15 cellular contexts compared by ENCODE assay signal in the genomic region with DNA sequence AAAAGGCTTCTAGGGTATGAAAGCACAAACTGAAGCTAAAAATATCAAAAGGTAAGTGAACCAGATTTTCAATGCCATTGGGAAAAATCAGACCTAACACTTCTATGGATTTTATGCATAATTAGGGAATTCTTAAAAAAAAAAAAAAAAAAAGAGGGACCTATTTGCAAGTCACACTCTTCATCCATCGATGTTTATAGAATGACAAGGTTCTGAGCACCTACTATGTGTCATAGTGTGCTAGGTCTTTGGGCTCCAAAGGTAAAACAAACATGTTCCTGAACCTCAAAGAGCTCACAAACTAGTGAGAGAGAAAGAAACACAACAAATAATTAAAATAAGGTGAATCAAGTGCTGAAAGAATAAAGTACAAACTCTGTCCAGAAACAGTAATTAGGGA. TPM values are rescaled to one million over a fixed set of nuclear protein-coding genes. Genes with fewer than 3 reads are reported as not detected.
DNase-seq lines count a peak whose midpoint lies in the region; ATAC-seq lines count a peak whose summit lies in the region.
"Had no signal": no experiment of that assay in that cellular context is flagged by ENCODE, and none has a peak within 500 bp of the region (broad histone marks: within the 10 kb centered on the region; RNA-seq: fewer than 3 reads in every experiment).

No MANE protein-coding gene starts in this region.

- no peak for ATAC-seq in activated naive CD4-positive, alpha-beta T cell treated with anti-CD3 and anti-CD28 coated beads, Interleukin-2, amount 50 U/mL, for 72 hours
- ATAC-seq in stimulated activated effector memory CD8-positive, alpha-beta T cell treated with anti-CD3 and anti-CD28 coated beads, Interleukin-12 subunit alpha, Interleukin-12 subunit beta, amount 100 ng/mL, for 72 hours, result no peak
- no peak for ATAC-seq in GM21825 (IDR thresholded peaks at IDR 0.05; ENCODE audit: unreplicated experiment)
- ATAC-seq: activated CD4-positive, CD25-positive, alpha-beta regulatory T cell treated with anti-CD3 and anti-CD28 coated beads, Interleukin-2, amount 50 U/mL, for 24 hours; left colon had no signal

- H3K4me3 ChIP-seq in iPS-20b (ENCODE audit: low read length), result peak overlapping the region; percentile 98; the same call in 1 of the 2 replicates
- H3K4me3 ChIP-seq: SJCRH30 had no signal

- no peak overlapping the region for H3K27ac ChIP-seq in iPS-20b (ENCODE audit: low read length)
- H3K27ac ChIP-seq: SJCRH30 had no signal

- H3K36me3 ChIP-seq in iPS-20b (ENCODE audit: insufficient read depth, low read depth, low read length), result peaks cover 47% of the 10 kb centered on the region

- DNase-seq in activated naive CD4-positive, alpha-beta T cell treated with anti-CD3 and anti-CD28 coated beads, Interleukin-2, amount 10 ng/mL, durations not matched to agents 7 days and 5 days, result no peak
- DNase-seq in activated naive CD4-positive, alpha-beta T cell treated with anti-CD3 and anti-CD28 coated beads, Interleukin-2, amount 50 U/mL, for 72 hours (ENCODE audit: low spot score in 2 of 2), result no peak
- DNase-seq in activated CD4-positive, alpha-beta memory T cell treated with anti-CD3 and anti-CD28 coated beads, Interleukin-2, amount 10 ng/mL, durations not matched to agents 7 days and 5 days, result no peak
- no peak for DNase-seq in stimulated activated effector memory CD8-positive, alpha-beta T cell treated with anti-CD3 and anti-CD28 coated beads, Interleukin-12 subunit alpha, Interleukin-12 subunit beta, amount 100 ng/mL, for 72 hours (ENCODE audit: low spot score in 2 of 2)
- DNase-seq in SHP77 (lab: John Stamatoyannopoulos, UW), result no peak
- DNase-seq in NCI-H524 (lab: John Stamatoyannopoulos, UW), result no peak
- DNase-seq: AML-193, dorsolateral prefrontal cortex, left colon, NCI-H1436 treated with DMSO at 0.1 percent for 48 hours, NCI-H748 treated with DMSO at 0.1 percent for 48 hours, SJCRH30 had no signal

- H3K4me3 Mint-ChIP-seq in activated naive CD4-positive, alpha-beta T cell treated with anti-CD3 and anti-CD28 coated beads, Interleukin-2, amount 10 ng/mL, durations not matched to agents 7 days and 5 days, result peak overlapping the region; percentile 82
- H3K4me3 Mint-ChIP-seq in activated CD4-positive, alpha-beta memory T cell treated with anti-CD3 and anti-CD28 coated beads, Interleukin-2, amount 10 ng/mL, durations not matched to agents 7 days and 5 days, result peak overlapping the region; percentile 91
- H3K4me3 Mint-ChIP-seq in stimulated activated effector memory CD8-positive, alpha-beta T cell treated with anti-CD3 and anti-CD28 coated beads, Interleukin-12 subunit alpha, Interleukin-12 subunit beta, amount 100 ng/mL, for 72 hours, result peak overlapping the region; percentile 84

- H3K4me1 ChIP-seq in iPS-20b (ENCODE audit: insufficient read depth, low read length), result peaks cover 7% of the 10 kb centered on the region

- no peaks in the 10 kb centered on the region for H3K9me3 ChIP-seq in iPS-20b (ENCODE audit: insufficient read depth, low read depth, low read length)
- H3K9me3 ChIP-seq: SJCRH30 had no signal

- no peaks in the 10 kb centered on the region for H3K27me3 ChIP-seq in iPS-20b (ENCODE audit: insufficient read depth, low read length)
- H3K27me3 ChIP-seq: dorsolateral prefrontal cortex, SJCRH30 had no signal

- H3K4me1 Mint-ChIP-seq in activated naive CD4-positive, alpha-beta T cell treated with anti-CD3 and anti-CD28 coated beads, Interleukin-2, amount 10 ng/mL, durations not matched to agents 7 days and 5 days, result peaks cover 45% of the 10 kb centered on the region
- peaks cover 43% of the 10 kb centered on the region for H3K4me1 Mint-ChIP-seq in activated CD4-positive, alpha-beta memory T cell treated with anti-CD3 and anti-CD28 coated beads, Interleukin-2, amount 10 ng/mL, durations not matched to agents 7 days and 5 days
- peaks cover 27% of the 10 kb centered on the region for H3K4me1 Mint-ChIP-seq in stimulated activated effector memory CD8-positive, alpha-beta T cell treated with anti-CD3 and anti-CD28 coated beads, Interleukin-12 subunit alpha, Interleukin-12 subunit beta, amount 100 ng/mL, for 72 hours

- no peaks in the 10 kb centered on the region for H3K9me3 Mint-ChIP-seq in activated naive CD4-positive, alpha-beta T cell treated with anti-CD3 and anti-CD28 coated beads, Interleukin-2, amount 10 ng/mL, durations not matched to agents 7 days and 5 days
- H3K9me3 Mint-ChIP-seq in activated naive CD4-positive, alpha-beta T cell treated with anti-CD3 and anti-CD28 coated beads, Interleukin-2, amount 50 U/mL, for 72 hours, result no peaks in the 10 kb centered on the region
- H3K9me3 Mint-ChIP-seq in activated CD4-positive, alpha-beta memory T cell treated with anti-CD3 and anti-CD28 coated beads, Interleukin-2, amount 10 ng/mL, durations not matched to agents 7 days and 5 days, result no peaks in the 10 kb centered on the region
- no peaks in the 10 kb centered on the region for H3K9me3 Mint-ChIP-seq in stimulated activated effector memory CD8-positive, alpha-beta T cell treated with anti-CD3 and anti-CD28 coated beads, Interleukin-12 subunit alpha, Interleukin-12 subunit beta, amount 100 ng/mL, for 72 hours

- H3K36me3 Mint-ChIP-seq in activated naive CD4-positive, alpha-beta T cell treated with anti-CD3 and anti-CD28 coated beads, Interleukin-2, amount 10 ng/mL, durations not matched to agents 7 days and 5 days, result peaks cover 25% of the 10 kb centered on the region
- peaks cover 8 to 12% of the 10 kb centered on the region in 2 donors for H3K36me3 Mint-ChIP-seq in activated naive CD4-positive, alpha-beta T cell treated with anti-CD3 and anti-CD28 coated beads, Interleukin-2, amount 50 U/mL, for 72 hours
- H3K36me3 Mint-ChIP-seq in activated CD4-positive, alpha-beta memory T cell treated with anti-CD3 and anti-CD28 coated beads, Interleukin-2, amount 10 ng/mL, durations not matched to agents 7 days and 5 days (ENCODE audit: low read depth), result peaks cover 35% of the 10 kb centered on the region
- H3K36me3 Mint-ChIP-seq in stimulated activated effector memory CD8-positive, alpha-beta T cell treated with anti-CD3 and anti-CD28 coated beads, Interleukin-12 subunit alpha, Interleukin-12 subunit beta, amount 100 ng/mL, for 72 hours, result peaks cover 60% of the 10 kb centered on the region

- no peak overlapping the region for H3K9ac ChIP-seq in iPS-20b (ENCODE audit: low read depth, low read length)

- CTCF ChIA-PET in activated naive CD4-positive, alpha-beta T cell treated with anti-CD3 and anti-CD28 coated beads, Interleukin-2, amount 10 ng/mL, durations not matched to agents 7 days and 5 days (lab: Charles Lee), result no interaction called here
- CTCF ChIA-PET in activated CD4-positive, alpha-beta memory T cell treated with anti-CD3 and anti-CD28 coated beads, Interleukin-2, amount 10 ng/mL, durations not matched to agents 7 days and 5 days (lab: Charles Lee), result interaction anchor here (1.6 kb wide), 1 partner anchor 40 kb away, joined by 7 read pairs; no protein-coding TSS in a partner anchor

- H3K27me3 Mint-ChIP-seq in activated naive CD4-positive, alpha-beta T cell treated with anti-CD3 and anti-CD28 coated beads, Interleukin-2, amount 10 ng/mL, durations not matched to agents 7 days and 5 days, result no peaks in the 10 kb centered on the region
- H3K27me3 Mint-ChIP-seq in activated CD4-positive, alpha-beta memory T cell treated with anti-CD3 and anti-CD28 coated beads, Interleukin-2, amount 10 ng/mL, durations not matched to agents 7 days and 5 days, result no peaks in the 10 kb centered on the region

- POLR2A ChIA-PET in activated CD4-positive, alpha-beta memory T cell treated with anti-CD3 and anti-CD28 coated beads, Interleukin-2, amount 10 ng/mL, durations not matched to agents 7 days and 5 days (lab: Charles Lee), result interaction anchor here (1.0 to 3.0 kb wide), 3 partner anchors 10 to 512 kb away, joined by 3 to 12 read pairs (median 8); partner anchors contain the start of gene DHX40

- H3K27ac Mint-ChIP-seq in activated naive CD4-positive, alpha-beta T cell treated with anti-CD3 and anti-CD28 coated beads, Interleukin-2, amount 10 ng/mL, durations not matched to agents 7 days and 5 days, result no peak overlapping the region
- H3K27ac Mint-ChIP-seq in activated naive CD4-positive, alpha-beta T cell treated with anti-CD3 and anti-CD28 coated beads, Interleukin-2, amount 50 U/mL, for 72 hours, result no peak overlapping the region
- H3K27ac Mint-ChIP-seq in activated CD4-positive, alpha-beta memory T cell treated with anti-CD3 and anti-CD28 coated beads, Interleukin-2, amount 10 ng/mL, durations not matched to agents 7 days and 5 days, result no peak overlapping the region
- no peak overlapping the region for H3K27ac Mint-ChIP-seq in stimulated activated effector memory CD8-positive, alpha-beta T cell treated with anti-CD3 and anti-CD28 coated beads, Interleukin-12 subunit alpha, Interleukin-12 subunit beta, amount 100 ng/mL, for 72 hours

RNA-seq across cellular contexts. Expression of gene HEATR6, which starts 1.9 kb away (rescaled TPM):
- total RNA-seq in activated naive CD4-positive, alpha-beta T cell treated with anti-CD3 and anti-CD28 coated beads, Interleukin-2, amount 50 U/mL, for 72 hours, result 10 to 100 TPM; 33.4 to 33.9 TPM
- 10 to 100 TPM; 26.0 to 29.0 TPM for total RNA-seq in activated CD4-positive, alpha-beta memory T cell treated with anti-CD3 and anti-CD28 coated beads, Interleukin-2, amount 10 ng/mL, durations not matched to agents 7 days and 5 days
